ENCODE assay signal across 8 cellular contexts in genomic region chr1:23177031-23177430, GRCh38. TPM values are rescaled to one million over a fixed set of nuclear protein-coding genes. Genes with fewer than 3 reads are reported as not detected.
DNase-seq lines count a peak whose midpoint lies in the region; ATAC-seq and TF ChIP-seq lines count a peak whose summit lies in the region.

No MANE protein-coding gene starts in this region.

- H3K4me1 ChIP-seq in H9 (ENCODE audit: insufficient read depth, low read length): no peaks in the 10 kb centered on the region
- H3K4me1 ChIP-seq in right cardiac atrium (ENCODE audit: control insufficient read depth, insufficient read depth, low read length): peaks cover 5% of the 10 kb centered on the region

- no peak overlapping the region for H3K56ac ChIP-seq in H9 (ENCODE audit: insufficient read length, low read depth, low read length)

- H3K27me3 ChIP-seq in H9 (ENCODE audit: insufficient read depth, low read length): peaks cover 5% of the 10 kb centered on the region; the same call in 1 of the 2 replicates
- H3K27me3 ChIP-seq in right cardiac atrium (ENCODE audit: control insufficient read depth, insufficient read depth): no peaks in the 10 kb centered on the region

- no peak overlapping the region for H3K23ac ChIP-seq in H9 (ENCODE audit: insufficient read length, low read depth, low read length)

- no peaks in the 10 kb centered on the region for H4K20me1 ChIP-seq in H9 (ENCODE audit: control insufficient read depth, insufficient read depth, insufficient read length)

- no peak overlapping the region for H2BK15ac ChIP-seq in H9 (ENCODE audit: low read depth, low read length)

- DNase-seq in H9 (no peak), right cardiac atrium (no peak), T-helper 9 cell (no peak), inferior parietal cortex (ENCODE audit: extremely low spot score) (no peak), NCI-H82 (lab: John Stamatoyannopoulos, UW) (no peak)
- DNase-seq in activated CD8-positive, alpha-beta T cell treated with anti-CD3 and anti-CD28 coated beads for 36 hours: no peak

- peak overlapping the region; percentile 58 to 78 for H3K4me3 Mint-ChIP-seq in H9
- peak overlapping the region; percentile 63 for H3K4me3 Mint-ChIP-seq in activated CD8-positive, alpha-beta T cell treated with anti-CD3 and anti-CD28 coated beads for 36 hours

- TF ChIP-seq CTCF in H9 (conservative IDR thresholded peaks at IDR 0.05): no peak
- TF ChIP-seq CTCF in activated CD8-positive, alpha-beta T cell treated with anti-CD3 and anti-CD28 coated beads for 36 hours (IDR thresholded peaks at IDR 0.05): no peak

- POLR2A ChIA-PET in activated CD8-positive, alpha-beta T cell treated with anti-CD3 and anti-CD28 coated beads for 36 hours (lab: Charles Lee): interaction anchor here (1.0 to 1.9 kb wide), 2 partner anchors 74 to 78 kb away, joined by 5 to 6 read pairs; no protein-coding TSS in a partner anchor

- ATAC-seq in activated CD8-positive, alpha-beta T cell treated with anti-CD3 and anti-CD28 coated beads for 36 hours: no peak
- ATAC-seq in right cardiac atrium: no peak
- no peak for ATAC-seq in GM19328 (IDR thresholded peaks at IDR 0.05; ENCODE audit: unreplicated experiment)

- intact Hi-C loops in activated CD8-positive, alpha-beta T cell treated with anti-CD3 and anti-CD28 coated beads for 36 hours (cut with micrococcal nuclease): no loop called here
- intact Hi-C loops in right cardiac atrium (cut with DNase I): no loop called here

- H3K4ac ChIP-seq in H9 (ENCODE audit: low read depth, low read length): no peak overlapping the region

- H3K36me3 Mint-ChIP-seq in H9 (ENCODE audit: insufficient read depth in 1 of 3, low read depth in 3 of 3): no peaks in the 10 kb centered on the region
- no peaks in the 10 kb centered on the region for H3K36me3 Mint-ChIP-seq in activated CD8-positive, alpha-beta T cell treated with anti-CD3 and anti-CD28 coated beads for 36 hours (ENCODE audit: low read depth)

- CTCF ChIA-PET in activated CD8-positive, alpha-beta T cell treated with anti-CD3 and anti-CD28 coated beads for 36 hours (lab: Charles Lee): interaction anchor here (0.7 to 15.7 kb wide), 4 partner anchors 7 to 92 kb away, joined by 3 to 748 read pairs (median 50); no protein-coding TSS in a partner anchor

- no peaks in the 10 kb centered on the region for H3K79me2 ChIP-seq in H9 (ENCODE audit: insufficient read depth, low read length)

- H3K79me1 ChIP-seq in H9 (ENCODE audit: insufficient read depth, low read depth, low read length, poor library complexity, severe bottlenecking): no peaks in the 10 kb centered on the region

- H3K27ac ChIP-seq in H9 (ENCODE audit: insufficient read length, low read depth, low read length): no peak overlapping the region
- H3K27ac ChIP-seq in right cardiac atrium (ENCODE audit: low read length): peak overlapping the region; percentile 96
- H3K27ac ChIP-seq in skin epidermis: peak overlapping the region in 20 of 21 experiments; percentile 11 to 89 (median 72)

- no peak overlapping the region for H2BK5ac ChIP-seq in H9 (ENCODE audit: insufficient read length, low read length)

- H3K4me2 ChIP-seq in H9 (ENCODE audit: insufficient read depth, insufficient read length, low read length): peak overlapping the region; percentile 86

- peaks cover 2 to 4% of the 10 kb centered on the region in 2 experiments; a peak in 3 of 4 replicates for H3K4me1 Mint-ChIP-seq in H9
- peaks cover 16% of the 10 kb centered on the region for H3K4me1 Mint-ChIP-seq in activated CD8-positive, alpha-beta T cell treated with anti-CD3 and anti-CD28 coated beads for 36 hours (ENCODE audit: low read depth)

- peak overlapping the region; percentile 38 for H3K4me3 ChIP-seq in right cardiac atrium (ENCODE audit: low read length)
- H3K4me3 ChIP-seq in skin epidermis: peak overlapping the region; percentile 25 to 54 (median 41)

- no peak overlapping the region for H2AK5ac ChIP-seq in H9 (ENCODE audit: insufficient read length, low read length)

- H3K27me3 Mint-ChIP-seq in H9 (ENCODE audit: low read depth): peaks cover 62% of the 10 kb centered on the region
- H3K27me3 Mint-ChIP-seq in activated CD8-positive, alpha-beta T cell treated with anti-CD3 and anti-CD28 coated beads for 36 hours: peaks cover 25% of the 10 kb centered on the region

- no peak overlapping the region for H2BK12ac ChIP-seq in H9 (ENCODE audit: insufficient read length, low read depth, low read length)

- peaks cover 3% of the 10 kb centered on the region for H3K23me2 ChIP-seq in H9 (ENCODE audit: insufficient read length, low read depth, low read length, poor library complexity, severe bottlenecking)

- no peak overlapping the region for H4K8ac ChIP-seq in H9 (replicated peaks; ENCODE audit: insufficient read length, low read depth, low read length)

- H3K9me3 ChIP-seq in H9 (ENCODE audit: control insufficient read depth, low read depth, low read length): no peaks in the 10 kb centered on the region
- no peaks in the 10 kb centered on the region for H3K9me3 ChIP-seq in right cardiac atrium (ENCODE audit: control insufficient read depth, low read length)

- H3K9ac ChIP-seq in H9 (ENCODE audit: extremely low read depth, insufficient read length, low read length): no peak overlapping the region

- no peak overlapping the region for H3K14ac ChIP-seq in H9 (ENCODE audit: insufficient read depth, low read length)

- H4K91ac ChIP-seq in H9 (ENCODE audit: insufficient read length, low read depth, low read length): no peak overlapping the region

- no peak overlapping the region for H3T11ph ChIP-seq in H9 (ENCODE audit: low read length)

- no peak overlapping the region for H3K18ac ChIP-seq in H9 (ENCODE audit: insufficient read length, low read depth, low read length)

- no peaks in the 10 kb centered on the region for H3K9me3 Mint-ChIP-seq in H9
- H3K9me3 Mint-ChIP-seq in activated CD8-positive, alpha-beta T cell treated with anti-CD3 and anti-CD28 coated beads for 36 hours: no peaks in the 10 kb centered on the region

- H4K5ac ChIP-seq in H9 (ENCODE audit: insufficient read length, low read depth, low read length): no peak overlapping the region

- no peak overlapping the region for H2AFZ ChIP-seq in H9 (ENCODE audit: low read length)

- no peak overlapping the region for H2BK120ac ChIP-seq in H9 (ENCODE audit: low read depth, low read length, poor library complexity, severe bottlenecking)

- no CpG with 5 or more reads among the region's 10 CpGs for WGBS in H9 (ENCODE audit: extremely low coverage, insufficient read length, low lambda C conversion rate)
- 36% methylated on average over 10 of the region's 10 CpGs for WGBS in right cardiac atrium

- H3K27ac Mint-ChIP-seq in H9: no peak overlapping the region; a peak in 2 of 7 replicates
- H3K27ac Mint-ChIP-seq in activated CD8-positive, alpha-beta T cell treated with anti-CD3 and anti-CD28 coated beads for 36 hours: no peak overlapping the region

- H2BK20ac ChIP-seq in H9 (ENCODE audit: low read depth, low read length, poor library complexity, severe bottlenecking): no peak overlapping the region

RNA-seq across cellular contexts. Expression of gene LUZP1, which starts 8.4 kb away (rescaled TPM):
- total RNA-seq in H9 (2021) (45.4 and 48.2 TPM in 2 replicates), right cardiac atrium (10 to 100 TPM; 33.2 to 61.9 (median 42.4) TPM)
- 10 to 100 TPM; 14.9 to 16.0 TPM for total RNA-seq in activated CD8-positive, alpha-beta T cell treated with anti-CD3 and anti-CD28 coated beads for 36 hours
- polyA plus RNA-seq in right cardiac atrium: 9.5 TPM

RNA-seq across cellular contexts. Expression of gene HTR1D, which starts 40.3 kb away (rescaled TPM):
- total RNA-seq in H9 (2021) (3.1 and 3.3 TPM in 2 replicates), right cardiac atrium (not detected)
- not detected for total RNA-seq in activated CD8-positive, alpha-beta T cell treated with anti-CD3 and anti-CD28 coated beads for 36 hours
- 0.05 TPM for polyA plus RNA-seq in right cardiac atrium
